In the genomic region with DNA sequence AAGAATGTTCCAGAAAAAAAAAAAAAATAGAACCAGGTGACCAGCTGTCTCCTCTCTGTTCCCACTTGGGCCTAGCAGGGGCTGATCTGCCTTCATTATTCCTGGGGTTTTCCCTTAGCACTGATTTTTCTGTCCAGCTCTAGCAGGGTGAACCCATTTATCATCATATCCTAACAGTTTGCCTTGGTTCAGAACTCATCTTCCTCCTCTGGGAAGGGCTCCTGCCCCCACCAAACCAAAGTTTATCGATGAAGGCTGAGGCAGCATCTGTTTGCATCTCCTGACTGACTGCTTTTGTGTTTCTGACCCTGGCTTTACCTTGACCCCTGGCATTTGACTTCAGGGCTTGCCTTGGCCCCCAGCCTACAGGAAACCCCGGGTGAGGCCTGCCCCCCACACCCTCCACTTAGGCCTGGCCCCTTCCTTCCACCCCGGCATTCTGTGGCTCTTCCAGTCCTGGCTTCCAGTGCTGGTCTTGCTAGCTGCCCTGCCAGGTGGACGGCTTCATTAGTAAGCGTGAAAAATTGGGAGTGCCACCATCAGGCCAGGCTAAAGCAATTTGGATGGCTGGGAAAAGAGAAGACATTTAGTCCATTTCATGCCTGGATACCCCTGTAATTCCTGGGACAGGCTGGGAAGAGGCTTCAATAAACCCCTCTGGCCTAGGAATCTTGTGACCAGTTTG, we compare ENCODE assay signal across 1 cellular context.
A peak's percentile ranks its signal among the peaks of the same experiment; 100 is the strongest.
TF ChIP-seq lines count a peak whose summit lies in the region.

No MANE protein-coding gene starts in this region.

TF ChIP-seq in HepG2, 621 proteins besides CTCF, POLR2A, EP300 and RAD21 (continued from another document and continues in another):
- TF ChIP-seq NR2F2 (IDR thresholded peaks at IDR 0.05; ENCODE audit: borderline replicate concordance, low read depth) (peak; percentile 98), YEATS2 (CRISPR knock-in tag; IDR thresholded peaks at IDR 0.05; ENCODE audit: borderline replicate concordance) (no peak), ARID2 (CRISPR knock-in tag; IDR thresholded peaks at IDR 0.05; ENCODE audit: borderline replicate concordance) (no peak), CBX5 (CRISPR knock-in tag; IDR thresholded peaks at IDR 0.05; ENCODE audit: borderline replicate concordance) (peak; percentile 61; the same call in 1 of the 2 replicates), BCL6 (CRISPR knock-in tag; IDR thresholded peaks at IDR 0.05) (peak; percentile 90), MTA3 (CRISPR knock-in tag; IDR thresholded peaks at IDR 0.05) (no peak), ZNF24 (IDR thresholded peaks at IDR 0.05) (no peak), ZNF337 (CRISPR knock-in tag; IDR thresholded peaks at IDR 0.05; ENCODE audit: borderline replicate concordance, low read depth) (0 out of 2 replicates have a peak, but pooled peaks have one; percentile 54), CBFB (CRISPR knock-in tag; IDR thresholded peaks at IDR 0.05) (peak; percentile 86), ZNF737 (CRISPR knock-in tag; IDR thresholded peaks at IDR 0.05; ENCODE audit: borderline replicate concordance) (peak; percentile 50; the same call in 1 of the 2 replicates), NFYC (CRISPR knock-in tag; IDR thresholded peaks at IDR 0.05) (no peak), ZNF44 (CRISPR knock-in tag; IDR thresholded peaks at IDR 0.05) (0 out of 2 replicates have a peak, but pooled peaks have one; percentile 49), ZNF564 (CRISPR knock-in tag; IDR thresholded peaks at IDR 0.05) (no peak), ZNF17 (CRISPR knock-in tag; IDR thresholded peaks at IDR 0.05) (no peak), TCF12 (IDR thresholded peaks at IDR 0.05) (no peak), TCF12 (CRISPR knock-in tag; IDR thresholded peaks at IDR 0.05) (peak; percentile 91), ZNF446 (CRISPR knock-in tag; IDR thresholded peaks at IDR 0.05) (no peak), ZNF761 (CRISPR knock-in tag; conservative IDR thresholded peaks at IDR 0.05) (0 out of 2 replicates have a peak, but pooled peaks have one; percentile 60), GTF2F1 (IDR thresholded peaks at IDR 0.05; ENCODE audit: low read length) (no peak), LCORL (IDR thresholded peaks at IDR 0.05) (no peak), LCORL (CRISPR knock-in tag; IDR thresholded peaks at IDR 0.05) (peak; percentile 96), ASH2L (IDR thresholded peaks at IDR 0.05; ENCODE audit: insufficient read length, low read depth, low read length) (peak; percentile 39), ZNF83 (CRISPR knock-in tag; IDR thresholded peaks at IDR 0.05; ENCODE audit: borderline replicate concordance) (no peak), TARDBP (CRISPR knock-in tag; IDR thresholded peaks at IDR 0.05) (peak; percentile 80), MAZ (IDR thresholded peaks at IDR 0.05; ENCODE audit: borderline replicate concordance, low read depth, low read length) (peak; percentile 62; the same call in 1 of the 2 replicates), MAZ (CRISPR knock-in tag; IDR thresholded peaks at IDR 0.05; ENCODE audit: low read depth) (peak; percentile 89), MTF1 (CRISPR knock-in tag; IDR thresholded peaks at IDR 0.05) (no peak), ZNF34 (CRISPR knock-in tag; IDR thresholded peaks at IDR 0.05; ENCODE audit: borderline replicate concordance) (no peak), NCOR1 (IDR thresholded peaks at IDR 0.05; ENCODE audit: borderline replicate concordance, low read length) (peak; percentile 61; the same call in 1 of the 2 replicates), ZFP41 (CRISPR knock-in tag; IDR thresholded peaks at IDR 0.05; ENCODE audit: borderline replicate concordance) (no peak), HDAC2 (CRISPR knock-in tag; IDR thresholded peaks at IDR 0.05) (peak; percentile 98), TEAD3 (CRISPR knock-in tag; optimal IDR thresholded peaks at IDR 0.05; ENCODE audit: borderline replicate concordance) (peak; percentile 88), ZNF331 (CRISPR knock-in tag; IDR thresholded peaks at IDR 0.05) (peak; percentile 68)
- TF ChIP-seq, protein P1, sequence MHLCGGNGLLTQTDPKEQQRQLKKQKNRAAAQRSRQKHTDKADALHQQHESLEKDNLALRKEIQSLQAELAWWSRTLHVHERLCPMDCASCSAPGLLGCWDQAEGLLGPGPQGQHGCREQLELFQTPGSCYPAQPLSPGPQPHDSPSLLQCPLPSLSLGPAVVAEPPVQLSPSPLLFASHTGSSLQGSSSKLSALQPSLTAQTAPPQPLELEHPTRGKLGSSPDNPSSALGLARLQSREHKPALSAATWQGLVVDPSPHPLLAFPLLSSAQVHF (CRISPR knock-in tag; IDR thresholded peaks at IDR 0.05) = no peak
- TF ChIP-seq, protein P2, sequence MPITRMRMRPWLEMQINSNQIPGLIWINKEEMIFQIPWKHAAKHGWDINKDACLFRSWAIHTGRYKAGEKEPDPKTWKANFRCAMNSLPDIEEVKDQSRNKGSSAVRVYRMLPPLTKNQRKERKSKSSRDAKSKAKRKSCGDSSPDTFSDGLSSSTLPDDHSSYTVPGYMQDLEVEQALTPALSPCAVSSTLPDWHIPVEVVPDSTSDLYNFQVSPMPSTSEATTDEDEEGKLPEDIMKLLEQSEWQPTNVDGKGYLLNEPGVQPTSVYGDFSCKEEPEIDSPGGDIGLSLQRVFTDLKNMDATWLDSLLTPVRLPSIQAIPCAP (CRISPR knock-in tag; IDR thresholded peaks at IDR 0.05; ENCODE audit: low read depth) = no peak
- TF ChIP-seq, protein P3, sequence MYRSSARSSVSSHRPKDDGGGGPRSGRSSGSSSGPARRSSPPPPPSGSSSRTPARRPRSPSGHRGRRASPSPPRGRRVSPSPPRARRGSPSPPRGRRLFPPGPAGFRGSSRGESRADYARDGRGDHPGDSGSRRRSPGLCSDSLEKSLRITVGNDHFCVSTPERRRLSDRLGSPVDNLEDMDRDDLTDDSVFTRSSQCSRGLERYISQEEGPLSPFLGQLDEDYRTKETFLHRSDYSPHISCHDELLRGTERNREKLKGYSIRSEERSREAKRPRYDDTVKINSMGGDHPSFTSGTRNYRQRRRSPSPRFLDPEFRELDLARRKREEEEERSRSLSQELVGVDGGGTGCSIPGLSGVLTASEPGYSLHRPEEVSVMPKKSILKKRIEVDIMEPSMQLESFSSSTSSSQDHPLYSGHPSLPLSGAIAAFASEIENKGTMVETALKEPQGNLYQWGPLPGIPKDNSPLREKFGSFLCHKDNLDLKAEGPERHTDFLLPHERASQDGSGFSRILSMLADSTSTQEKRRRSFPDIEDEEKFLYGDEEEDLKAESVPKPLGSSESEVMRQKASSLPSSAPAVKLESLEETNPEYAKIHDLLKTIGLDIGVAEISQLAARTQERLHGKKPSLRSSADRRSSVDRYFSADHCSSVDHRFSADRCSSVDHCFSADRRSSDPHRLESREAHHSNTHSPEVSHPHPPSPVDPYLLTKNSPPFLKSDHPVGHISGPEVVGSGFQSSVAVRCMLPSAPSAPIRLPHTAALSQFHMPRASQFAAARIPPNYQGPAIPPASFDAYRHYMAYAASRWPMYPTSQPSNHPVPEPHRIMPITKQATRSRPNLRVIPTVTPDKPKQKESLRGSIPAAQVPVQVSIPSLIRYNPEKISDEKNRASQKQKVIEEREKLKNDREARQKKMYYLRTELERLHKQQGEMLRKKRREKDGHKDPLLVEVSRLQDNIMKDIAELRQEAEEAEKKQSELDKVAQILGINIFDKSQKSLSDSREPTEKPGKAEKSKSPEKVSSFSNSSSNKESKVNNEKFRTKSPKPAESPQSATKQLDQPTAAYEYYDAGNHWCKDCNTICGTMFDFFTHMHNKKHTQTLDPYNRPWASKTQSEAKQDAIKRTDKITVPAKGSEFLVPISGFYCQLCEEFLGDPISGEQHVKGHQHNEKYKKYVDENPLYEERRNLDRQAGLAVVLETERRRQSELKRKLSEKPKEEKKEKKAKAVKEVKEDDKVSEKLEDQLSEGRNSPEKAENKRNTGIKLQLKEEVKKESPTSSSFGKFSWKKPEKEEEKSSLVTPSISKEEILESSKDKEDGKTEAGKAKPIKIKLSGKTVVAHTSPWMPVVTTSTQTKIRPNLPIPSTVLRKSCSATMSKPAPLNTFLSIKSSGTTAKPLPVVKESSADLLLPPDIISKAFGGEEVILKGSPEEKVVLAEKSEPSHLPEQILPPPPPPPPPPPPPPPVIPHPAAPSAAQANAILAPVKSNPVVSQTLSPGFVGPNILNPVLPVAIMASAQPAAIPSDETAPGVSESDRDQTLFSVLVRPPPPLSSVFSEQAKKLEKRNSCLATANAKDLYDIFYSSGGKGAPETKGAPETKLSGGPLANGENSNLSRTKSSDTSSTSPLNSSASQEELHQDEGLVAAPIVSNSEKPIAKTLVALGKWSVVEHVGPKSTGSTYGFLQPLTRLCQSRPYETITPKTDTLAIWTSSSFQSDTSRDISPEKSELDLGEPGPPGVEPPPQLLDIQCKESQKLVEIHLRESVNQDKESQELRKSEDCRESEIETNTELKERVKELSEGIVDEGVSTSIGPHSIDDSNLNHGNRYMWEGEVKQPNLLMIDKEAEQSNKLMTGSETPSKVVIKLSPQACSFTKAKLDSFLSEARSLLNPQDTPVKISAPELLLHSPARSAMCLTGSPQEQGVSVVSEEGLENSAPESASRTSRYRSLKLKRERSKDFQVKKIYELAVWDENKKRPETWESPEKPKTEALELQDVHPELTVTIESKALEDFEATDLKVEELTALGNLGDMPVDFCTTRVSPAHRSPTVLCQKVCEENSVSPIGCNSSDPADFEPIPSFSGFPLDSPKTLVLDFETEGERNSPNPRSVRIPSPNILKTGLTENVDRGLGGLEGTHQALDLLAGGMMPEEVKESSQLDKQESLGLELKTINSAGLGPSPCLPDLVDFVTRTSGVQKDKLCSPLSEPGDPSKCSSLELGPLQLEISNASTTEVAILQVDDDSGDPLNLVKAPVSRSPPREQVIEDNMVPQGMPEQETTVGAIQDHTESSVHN (CRISPR knock-in tag; IDR thresholded peaks at IDR 0.05) = no peak
- TF ChIP-seq, protein P4, sequence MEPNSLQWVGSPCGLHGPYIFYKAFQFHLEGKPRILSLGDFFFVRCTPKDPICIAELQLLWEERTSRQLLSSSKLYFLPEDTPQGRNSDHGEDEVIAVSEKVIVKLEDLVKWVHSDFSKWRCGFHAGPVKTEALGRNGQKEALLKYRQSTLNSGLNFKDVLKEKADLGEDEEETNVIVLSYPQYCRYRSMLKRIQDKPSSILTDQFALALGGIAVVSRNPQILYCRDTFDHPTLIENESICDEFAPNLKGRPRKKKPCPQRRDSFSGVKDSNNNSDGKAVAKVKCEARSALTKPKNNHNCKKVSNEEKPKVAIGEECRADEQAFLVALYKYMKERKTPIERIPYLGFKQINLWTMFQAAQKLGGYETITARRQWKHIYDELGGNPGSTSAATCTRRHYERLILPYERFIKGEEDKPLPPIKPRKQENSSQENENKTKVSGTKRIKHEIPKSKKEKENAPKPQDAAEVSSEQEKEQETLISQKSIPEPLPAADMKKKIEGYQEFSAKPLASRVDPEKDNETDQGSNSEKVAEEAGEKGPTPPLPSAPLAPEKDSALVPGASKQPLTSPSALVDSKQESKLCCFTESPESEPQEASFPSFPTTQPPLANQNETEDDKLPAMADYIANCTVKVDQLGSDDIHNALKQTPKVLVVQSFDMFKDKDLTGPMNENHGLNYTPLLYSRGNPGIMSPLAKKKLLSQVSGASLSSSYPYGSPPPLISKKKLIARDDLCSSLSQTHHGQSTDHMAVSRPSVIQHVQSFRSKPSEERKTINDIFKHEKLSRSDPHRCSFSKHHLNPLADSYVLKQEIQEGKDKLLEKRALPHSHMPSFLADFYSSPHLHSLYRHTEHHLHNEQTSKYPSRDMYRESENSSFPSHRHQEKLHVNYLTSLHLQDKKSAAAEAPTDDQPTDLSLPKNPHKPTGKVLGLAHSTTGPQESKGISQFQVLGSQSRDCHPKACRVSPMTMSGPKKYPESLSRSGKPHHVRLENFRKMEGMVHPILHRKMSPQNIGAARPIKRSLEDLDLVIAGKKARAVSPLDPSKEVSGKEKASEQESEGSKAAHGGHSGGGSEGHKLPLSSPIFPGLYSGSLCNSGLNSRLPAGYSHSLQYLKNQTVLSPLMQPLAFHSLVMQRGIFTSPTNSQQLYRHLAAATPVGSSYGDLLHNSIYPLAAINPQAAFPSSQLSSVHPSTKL (CRISPR knock-in tag; IDR thresholded peaks at IDR 0.05) = peak; percentile 96
- TF ChIP-seq, protein P5, sequence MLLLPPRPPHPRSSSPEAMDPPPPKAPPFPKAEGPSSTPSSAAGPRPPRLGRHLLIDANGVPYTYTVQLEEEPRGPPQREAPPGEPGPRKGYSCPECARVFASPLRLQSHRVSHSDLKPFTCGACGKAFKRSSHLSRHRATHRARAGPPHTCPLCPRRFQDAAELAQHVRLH (CRISPR knock-in tag; IDR thresholded peaks at IDR 0.05; ENCODE audit: borderline replicate concordance, low read depth) = peak; percentile 88
- TF ChIP-seq, protein P6, sequence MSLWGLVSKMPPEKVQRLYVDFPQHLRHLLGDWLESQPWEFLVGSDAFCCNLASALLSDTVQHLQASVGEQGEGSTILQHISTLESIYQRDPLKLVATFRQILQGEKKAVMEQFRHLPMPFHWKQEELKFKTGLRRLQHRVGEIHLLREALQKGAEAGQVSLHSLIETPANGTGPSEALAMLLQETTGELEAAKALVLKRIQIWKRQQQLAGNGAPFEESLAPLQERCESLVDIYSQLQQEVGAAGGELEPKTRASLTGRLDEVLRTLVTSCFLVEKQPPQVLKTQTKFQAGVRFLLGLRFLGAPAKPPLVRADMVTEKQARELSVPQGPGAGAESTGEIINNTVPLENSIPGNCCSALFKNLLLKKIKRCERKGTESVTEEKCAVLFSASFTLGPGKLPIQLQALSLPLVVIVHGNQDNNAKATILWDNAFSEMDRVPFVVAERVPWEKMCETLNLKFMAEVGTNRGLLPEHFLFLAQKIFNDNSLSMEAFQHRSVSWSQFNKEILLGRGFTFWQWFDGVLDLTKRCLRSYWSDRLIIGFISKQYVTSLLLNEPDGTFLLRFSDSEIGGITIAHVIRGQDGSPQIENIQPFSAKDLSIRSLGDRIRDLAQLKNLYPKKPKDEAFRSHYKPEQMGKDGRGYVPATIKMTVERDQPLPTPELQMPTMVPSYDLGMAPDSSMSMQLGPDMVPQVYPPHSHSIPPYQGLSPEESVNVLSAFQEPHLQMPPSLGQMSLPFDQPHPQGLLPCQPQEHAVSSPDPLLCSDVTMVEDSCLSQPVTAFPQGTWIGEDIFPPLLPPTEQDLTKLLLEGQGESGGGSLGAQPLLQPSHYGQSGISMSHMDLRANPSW (CRISPR knock-in tag; IDR thresholded peaks at IDR 0.05; ENCODE audit: borderline replicate concordance) = peak; percentile 72; the same call in 1 of the 2 replicates
- TF ChIP-seq, protein P7, sequence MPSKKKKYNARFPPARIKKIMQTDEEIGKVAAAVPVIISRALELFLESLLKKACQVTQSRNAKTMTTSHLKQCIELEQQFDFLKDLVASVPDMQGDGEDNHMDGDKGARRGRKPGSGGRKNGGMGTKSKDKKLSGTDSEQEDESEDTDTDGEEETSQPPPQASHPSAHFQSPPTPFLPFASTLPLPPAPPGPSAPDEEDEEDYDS (CRISPR knock-in tag; IDR thresholded peaks at IDR 0.05) = peak; percentile 71
- TF ChIP-seq, protein P8, sequence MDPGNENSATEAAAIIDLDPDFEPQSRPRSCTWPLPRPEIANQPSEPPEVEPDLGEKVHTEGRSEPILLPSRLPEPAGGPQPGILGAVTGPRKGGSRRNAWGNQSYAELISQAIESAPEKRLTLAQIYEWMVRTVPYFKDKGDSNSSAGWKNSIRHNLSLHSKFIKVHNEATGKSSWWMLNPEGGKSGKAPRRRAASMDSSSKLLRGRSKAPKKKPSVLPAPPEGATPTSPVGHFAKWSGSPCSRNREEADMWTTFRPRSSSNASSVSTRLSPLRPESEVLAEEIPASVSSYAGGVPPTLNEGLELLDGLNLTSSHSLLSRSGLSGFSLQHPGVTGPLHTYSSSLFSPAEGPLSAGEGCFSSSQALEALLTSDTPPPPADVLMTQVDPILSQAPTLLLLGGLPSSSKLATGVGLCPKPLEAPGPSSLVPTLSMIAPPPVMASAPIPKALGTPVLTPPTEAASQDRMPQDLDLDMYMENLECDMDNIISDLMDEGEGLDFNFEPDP (CRISPR knock-in tag; conservative IDR thresholded peaks at IDR 0.05) = 0 out of 2 replicates have a peak, but pooled peaks have one; percentile 25
